In genomic region chr11:64220271-64220670, GRCh38 we compare ENCODE assay signal across 17 cellular contexts. TPM values are rescaled to one million over a fixed set of nuclear protein-coding genes. Genes with fewer than 3 reads are reported as not detected.
DNase-seq lines count a peak whose midpoint lies in the region; ATAC-seq, FAIRE-seq and TF ChIP-seq lines count a peak whose summit lies in the region.
"Had no signal": no experiment of that assay in that cellular context is flagged by ENCODE, and none has a peak within 500 bp of the region (broad histone marks: within the 10 kb centered on the region; RNA-seq: fewer than 3 reads in every experiment).

No MANE protein-coding gene starts in this region.

- H3K27ac ChIP-seq in RWPE1 (peak overlapping the region; percentile 7; the same call in 1 of the 2 replicates), kidney (ENCODE audit: low read depth in 2 of 2, low read length in 2 of 2) (no peak overlapping the region), osteoblast (ENCODE audit: low read depth, low read length) (no peak overlapping the region), hepatocyte (no peak overlapping the region)

- no peaks in the 10 kb centered on the region for H3K9me2 ChIP-seq in hepatocyte (replicated peaks; ENCODE audit: insufficient read depth)

- intact Hi-C loops in kidney (cut with DNase I), result no loop called here

- H3K4me3 ChIP-seq in kidney (ENCODE audit: low read length in 2 of 2), result no peak overlapping the region
- no peak overlapping the region for H3K4me3 ChIP-seq in osteoblast (ENCODE audit: insufficient read depth, low read length)
- H3K4me3 ChIP-seq in hepatocyte, result no peak overlapping the region
- H3K4me3 ChIP-seq: BLaER1 treated with 17β-estradiol and CSF1 and Interleukin-3, amounts not matched to agents 10 nM and 100 nM; GM12878; GM23338; HAP-1; MG63 had no signal

- peaks cover 5% of the 10 kb centered on the region for H4K20me1 ChIP-seq in osteoblast (ENCODE audit: insufficient read depth, low read length)
- no peaks in the 10 kb centered on the region for H4K20me1 ChIP-seq in hepatocyte (ENCODE audit: insufficient read depth, poor library complexity, severe bottlenecking)

- H2AFZ ChIP-seq in osteoblast (ENCODE audit: low read length) (no peak overlapping the region), hepatocyte (no peak overlapping the region)
- H2AFZ ChIP-seq: GM23338 had no signal

- DNase-seq in RWPE1 (ENCODE audit: low spot score) (no peak), kidney (peak; percentile 72), osteoblast (ENCODE audit: insufficient read length, low spot score, missing footprints) (peak; percentile 41), hepatocyte (ENCODE audit: low spot score) (no peak)
- DNase-seq: CD4-positive, alpha-beta memory T cell; DND-41; MG63; NCI-H1417 treated with DMSO at 0.1 percent for 48 hours; NCI-H187; NCI-H446; NCI-H526; SHP77 had no signal

- H3K4me2 ChIP-seq in osteoblast (ENCODE audit: insufficient read depth, low read length), result no peak overlapping the region
- no peak overlapping the region for H3K4me2 ChIP-seq in hepatocyte
- H3K4me2 ChIP-seq: GM23338 had no signal

- H3K9me3 ChIP-seq in kidney (ENCODE audit: control insufficient read depth in 1 of 2, low read length in 2 of 2) (no peaks in the 10 kb centered on the region), osteoblast (ENCODE audit: low read depth, low read length) (no peaks in the 10 kb centered on the region), hepatocyte (ENCODE audit: low read depth) (no peaks in the 10 kb centered on the region)
- H3K9me3 ChIP-seq: BLaER1 treated with 17β-estradiol and CSF1 and Interleukin-3, amounts not matched to agents 10 nM and 100 nM; HAP-1; MG63 had no signal

- H3K9ac ChIP-seq in kidney (ENCODE audit: low read length in 2 of 2), result no peak overlapping the region

- no peaks in the 10 kb centered on the region for H3K36me3 ChIP-seq in kidney (ENCODE audit: control insufficient read depth in 1 of 2, insufficient read depth in 2 of 2, low read length in 2 of 2)
- H3K36me3 ChIP-seq in osteoblast (ENCODE audit: insufficient read depth, low read length), result peaks cover 5% of the 10 kb centered on the region
- no peaks in the 10 kb centered on the region for H3K36me3 ChIP-seq in hepatocyte (replicated peaks; ENCODE audit: insufficient read depth, low read depth)

- POLR2A ChIA-PET in RWPE1 (lab: Yijun Ruan, JAX; ENCODE audit: low non-redundant PET), result no interaction called here

- CTCF ChIA-PET in RWPE1 (lab: Yijun Ruan, JAX), result interaction anchor here (1.5 kb wide), 1 partner anchor 16 kb away, joined by 5 read pairs; no protein-coding TSS in a partner anchor

- H3K27me3 ChIP-seq in osteoblast (ENCODE audit: insufficient read depth, low read length) (no peaks in the 10 kb centered on the region), hepatocyte (no peaks in the 10 kb centered on the region)
- H3K27me3 ChIP-seq: BLaER1 treated with 17β-estradiol and CSF1 and Interleukin-3, amounts not matched to agents 10 nM and 100 nM; MG63 had no signal

- peaks cover 6% of the 10 kb centered on the region for H3K79me2 ChIP-seq in osteoblast (ENCODE audit: insufficient read depth, low read length)
- H3K79me2 ChIP-seq in hepatocyte, result peaks cover 4% of the 10 kb centered on the region

- FAIRE-seq in kidney (lab: Jason Lieb, UNC), result no peak
- FAIRE-seq: GM12878 had no signal

- ATAC-seq in GM19023 (IDR thresholded peaks at IDR 0.05; ENCODE audit: unreplicated experiment), result no peak
- ATAC-seq: GM12878, GM23338 had no signal

- TF ChIP-seq CTCF in RWPE1 (conservative IDR thresholded peaks at IDR 0.05; ENCODE audit: low read depth) (no peak), kidney (IDR thresholded peaks at IDR 0.05; ENCODE audit: borderline replicate concordance, extremely low read depth, insufficient read depth) (no peak), osteoblast (IDR thresholded peaks at IDR 0.05; ENCODE audit: extremely low read depth, low read depth, low read length) (no peak), hepatocyte (IDR thresholded peaks at IDR 0.05; ENCODE audit: poor library complexity) (no peak)

- WGBS in hepatocyte (ENCODE audit: low lambda C conversion rate, missing lambda C conversion rate), result 90% methylated on average over 15 of the region's 17 CpGs

- peaks cover 0 to 7% of the 10 kb centered on the region in 2 donors for H3K4me1 ChIP-seq in kidney (ENCODE audit: control insufficient read depth in 1 of 2, insufficient read depth in 1 of 2, low read depth in 1 of 2, low read length in 2 of 2)
- peaks cover 4% of the 10 kb centered on the region for H3K4me1 ChIP-seq in osteoblast (ENCODE audit: insufficient read depth, low read length)
- peaks cover 5% of the 10 kb centered on the region for H3K4me1 ChIP-seq in hepatocyte (ENCODE audit: insufficient read depth)

RNA-seq across cellular contexts. Expression of gene TRPT1, which starts 5.7 kb away (rescaled TPM):
- total RNA-seq in kidney, result 39.2 TPM
- 103 TPM for polyA plus RNA-seq in kidney (ENCODE audit: insufficient read depth, low read depth, low replicate concordance)
- 32.2 and 33.0 TPM in 2 replicates for total RNA-seq in osteoblast
- 26.3 and 52.8 TPM in 2 replicates for total RNA-seq in hepatocyte
- polyA plus RNA-seq in hepatocyte, result 55.5 and 56.0 TPM in 2 replicates

RNA-seq across cellular contexts. Expression of gene NUDT22, which starts 5.8 kb away (rescaled TPM):
- total RNA-seq in kidney (64.5 TPM), osteoblast (46.6 and 56.5 TPM in 2 replicates), hepatocyte (42.9 and 49.5 TPM in 2 replicates)
- polyA plus RNA-seq in kidney (ENCODE audit: insufficient read depth, low read depth, low replicate concordance) (150 TPM), hepatocyte (66.6 and 70.4 TPM in 2 replicates)

RNA-seq across cellular contexts. Expression of gene DNAJC4, which starts 10.1 kb away (rescaled TPM):
- total RNA-seq in kidney, result 31.1 TPM
- 102 TPM for polyA plus RNA-seq in kidney (ENCODE audit: insufficient read depth, low read depth, low replicate concordance)
- total RNA-seq in osteoblast, result 8.0 and 9.8 TPM in 2 replicates
- total RNA-seq in hepatocyte, result 12.8 and 13.4 TPM in 2 replicates
- 58.4 and 61.7 TPM in 2 replicates for polyA plus RNA-seq in hepatocyte

RNA-seq across cellular contexts. Expression of gene FERMT3, which starts 13.8 kb away (rescaled TPM):
- 36.3 TPM for total RNA-seq in kidney
- 11.8 TPM for polyA plus RNA-seq in kidney (ENCODE audit: insufficient read depth, low read depth, low replicate concordance)
- 0.59 and 1.1 TPM in 2 replicates for total RNA-seq in osteoblast
- 0.44 and 1.6 TPM in 2 replicates for total RNA-seq in hepatocyte
- 2.0 TPM in 1 of 2 replicates, not detected in the other for polyA plus RNA-seq in hepatocyte

RNA-seq across cellular contexts. Expression of gene VEGFB, which starts 14.1 kb away (rescaled TPM):
- total RNA-seq in kidney (77.6 TPM), osteoblast (37.6 and 41.5 TPM in 2 replicates), hepatocyte (29.1 and 30.5 TPM in 2 replicates)
- polyA plus RNA-seq in kidney (ENCODE audit: insufficient read depth, low read depth, low replicate concordance) (157 TPM), hepatocyte (116 and 117 TPM in 2 replicates)

Comparison
In these comparisons a context has a peak if more than half of its experiments do, and no peak if none do; other contexts are left out.
1. DNase-seq: peak in kidney (single experiment) and osteoblast (single experiment); none in RWPE1 (single experiment) and hepatocyte (single experiment).